19 cellular contexts compared by ENCODE assay signal in genomic region chr4:121861427-121861826, GRCh38.
"Had no signal": no experiment of that assay in that cellular context is flagged by ENCODE, and none has a peak within 500 bp of the region (broad histone marks: within the 10 kb centered on the region; RNA-seq: fewer than 3 reads in every experiment).

No MANE protein-coding gene starts in this region.

- H3K4me3 ChIP-seq: colonic mucosa, esophagus muscularis mucosa, gastroesophageal sphincter, heart left ventricle, hepatocyte, left lung, lower lobe of right lung had no signal

- H3K4me1 ChIP-seq: colonic mucosa, esophagus muscularis mucosa, foreskin keratinocyte, gastroesophageal sphincter, heart left ventricle, left lung, lower lobe of right lung had no signal

- H3K27ac ChIP-seq: colonic mucosa, epithelial cell of prostate, esophagus muscularis mucosa, foreskin keratinocyte, gastroesophageal sphincter, heart left ventricle, hepatocyte, left lung, lower lobe of right lung had no signal

- FAIRE-seq: keratinocyte had no signal

- H3K36me3 ChIP-seq: colonic mucosa had no signal

- H3K9me3 ChIP-seq: colonic mucosa, esophagus muscularis mucosa, gastroesophageal sphincter, heart left ventricle, left lung, lower lobe of right lung had no signal

- DNase-seq: colonic mucosa; cortex of kidney; effector CD8-positive, alpha-beta T cell; effector memory CD8-positive, alpha-beta T cell; endodermal cell; foreskin keratinocyte; heart left ventricle; hypothalamus; immature natural killer cell; kidney glomerular epithelial cell; left lung; left ventricle myocardium superior; lower lobe of right lung; mesenchymal stem cell had no signal

- ATAC-seq: effector memory CD8-positive, alpha-beta T cell; foreskin keratinocyte; gastroesophageal sphincter; heart left ventricle; left lung; left ventricle myocardium superior; lower lobe of right lung had no signal

- H3K27me3 ChIP-seq: colonic mucosa, esophagus muscularis mucosa, foreskin keratinocyte, gastroesophageal sphincter, heart left ventricle, hepatocyte, left lung had no signal
